ENCODE assay signal across 24 cellular contexts in genomic region chr1:28803662-28804061, GRCh38. TPM values are rescaled to one million over a fixed set of nuclear protein-coding genes. Genes with fewer than 3 reads are reported as not detected.
DNase-seq lines count a peak whose midpoint lies in the region; ATAC-seq, FAIRE-seq and TF ChIP-seq lines count a peak whose summit lies in the region.
"Had no signal": no experiment of that assay in that cellular context is flagged by ENCODE, and none has a peak within 500 bp of the region (broad histone marks: within the 10 kb centered on the region; RNA-seq: fewer than 3 reads in every experiment).

No MANE protein-coding gene starts in this region.

- no peak for ATAC-seq in natural killer cell treated with Interleukin-12 subunit alpha and Interleukin-12 subunit beta and Interleukin-15 and Interleukin-18, amount 100 ng/mL, for 72 hours
- ATAC-seq in natural killer cell = no peak
- ATAC-seq in GM23338 = no peak
- ATAC-seq: A549, GM12878 had no signal

- H3K56ac ChIP-seq in H1 (replicated peaks; ENCODE audit: insufficient read length, low read depth, low read length) = no peak overlapping the region

- TF ChIP-seq EP300 in H1 (IDR thresholded peaks at IDR 0.05; ENCODE audit: borderline replicate concordance in 1 of 2, low read depth in 2 of 2, low read length in 2 of 2) = no peak

- peak overlapping the region; percentile 93; the same call in 1 of the 2 replicates for H2BK20ac ChIP-seq in H1 (ENCODE audit: low read length)

- no peaks in the 10 kb centered on the region for H3K36me3 ChIP-seq in H1 (ENCODE audit: control insufficient read depth in 2 of 4, insufficient read depth in 4 of 4, low read length in 3 of 4)
- no peaks in the 10 kb centered on the region for H3K36me3 ChIP-seq in neuronal stem cell (replicated peaks in 1 of 2; ENCODE audit: control insufficient read depth in 2 of 2, insufficient read depth in 2 of 2, low read length in 2 of 2)
- H3K36me3 ChIP-seq in GM23338 (ENCODE audit: insufficient read depth) = no peaks in the 10 kb centered on the region
- H3K36me3 ChIP-seq: BE2C; BLaER1 treated with 17β-estradiol and CSF1 and Interleukin-3, amounts not matched to agents 10 nM and 100 nM; HAP-1 had no signal

- H2AK5ac ChIP-seq in H1 (ENCODE audit: low read depth, low read length) = no peak overlapping the region
- no peak overlapping the region for H2AK5ac ChIP-seq in neuronal stem cell (ENCODE audit: low read depth, low read length)

- H3F3A ChIP-seq in GM23338 (replicated peaks; ENCODE audit: low read depth) = no peaks in the 10 kb centered on the region

- H3K9me3 ChIP-seq in H1 (ENCODE audit: insufficient read depth in 2 of 2, low read depth in 1 of 2, low read length in 1 of 2) = peaks cover 0 to 2% of the 10 kb centered on the region in 2 experiments; a peak in 2 of 4 replicates
- peaks cover 0 to 2% of the 10 kb centered on the region in 2 donors for H3K9me3 ChIP-seq in neuronal stem cell (replicated peaks in 1 of 2; ENCODE audit: control insufficient read depth in 2 of 2, insufficient read depth in 1 of 2, low read depth in 1 of 2, low read length in 2 of 2)
- H3K9me3 ChIP-seq: A549, BE2C, HAP-1 had no signal

- H3K79me2 ChIP-seq in H1 (ENCODE audit: control insufficient read depth in 1 of 2, insufficient read depth in 2 of 2, low read length in 2 of 2) = no peaks in the 10 kb centered on the region
- H3K79me2 ChIP-seq in GM23338 (replicated peaks; ENCODE audit: insufficient read depth) = no peaks in the 10 kb centered on the region

- H3K27me3 ChIP-seq in H1 (replicated peaks in 1 of 4; ENCODE audit: control insufficient read depth in 3 of 4, extremely low read depth in 1 of 4, insufficient read depth in 3 of 4, low read length in 3 of 4) (no peaks in the 10 kb centered on the region), neuronal stem cell (ENCODE audit: control insufficient read depth in 3 of 3, insufficient read depth in 3 of 3, low read depth in 1 of 3, low read length in 3 of 3) (peaks cover 0 to 2% (median 0%) of the 10 kb centered on the region in 3 experiments), GM23338 (ENCODE audit: insufficient read depth) (no peaks in the 10 kb centered on the region)
- H3K27me3 ChIP-seq: BE2C had no signal

- H3K18ac ChIP-seq in H1 (ENCODE audit: extremely low read depth, low read length) (peak overlapping the region; percentile 51; the same call in 1 of the 2 replicates), neuronal stem cell (ENCODE audit: low read length) (no peak overlapping the region)

- H2AFZ ChIP-seq in H1 (ENCODE audit: low read length) (no peak overlapping the region), neuronal stem cell (ENCODE audit: low read length) (peak overlapping the region; percentile 42), GM23338 (no peak overlapping the region)

- no peaks in the 10 kb centered on the region for H3K9me3 Mint-ChIP-seq in natural killer cell treated with Interleukin-12 subunit alpha and Interleukin-12 subunit beta and Interleukin-15 and Interleukin-18, amount 100 ng/mL, for 72 hours
- H3K9me3 Mint-ChIP-seq in natural killer cell (no peaks in the 10 kb centered on the region), GM23338 (peaks cover 8% of the 10 kb centered on the region; the same call in 2 of the 3 replicates)
- H3K9me3 Mint-ChIP-seq in activated CD4-positive, alpha-beta memory T cell treated with anti-CD3 and anti-CD28 coated beads for 36 hours = no peaks in the 10 kb centered on the region
- H3K9me3 Mint-ChIP-seq: CD4-positive, alpha-beta T cell; HFFc6 had no signal

- H3K79me1 ChIP-seq in H1 (ENCODE audit: low read depth, low read length) (no peaks in the 10 kb centered on the region), neuronal stem cell (ENCODE audit: low read depth, low read length) (no peaks in the 10 kb centered on the region)

- no peaks in the 10 kb centered on the region for H4K20me1 ChIP-seq in H1 (replicated peaks in 1 of 2; ENCODE audit: control insufficient read depth in 1 of 2, insufficient read depth in 2 of 2, low read length in 2 of 2)
- no peaks in the 10 kb centered on the region for H4K20me1 ChIP-seq in GM23338 (replicated peaks; ENCODE audit: insufficient read depth)
- H4K20me1 ChIP-seq: BLaER1 treated with 17β-estradiol and CSF1 and Interleukin-3, amounts not matched to agents 10 nM and 100 nM had no signal

- no peak overlapping the region for H3K23ac ChIP-seq in H1 (ENCODE audit: insufficient read length)
- H3K23ac ChIP-seq in neuronal stem cell (ENCODE audit: low read depth, low read length, poor library complexity) = no peak overlapping the region

- H3K36me3 Mint-ChIP-seq in natural killer cell treated with Interleukin-12 subunit alpha and Interleukin-12 subunit beta and Interleukin-15 and Interleukin-18, amount 100 ng/mL, for 72 hours = no peaks in the 10 kb centered on the region
- H3K36me3 Mint-ChIP-seq in natural killer cell (no peaks in the 10 kb centered on the region), GM23338 (ENCODE audit: low read depth) (no peaks in the 10 kb centered on the region)
- H3K36me3 Mint-ChIP-seq in activated CD4-positive, alpha-beta memory T cell treated with anti-CD3 and anti-CD28 coated beads for 36 hours = no peaks in the 10 kb centered on the region
- H3K36me3 Mint-ChIP-seq: CD14-positive monocyte; CD8-positive, alpha-beta memory T cell had no signal

- H3K27me3 Mint-ChIP-seq in natural killer cell treated with Interleukin-12 subunit alpha and Interleukin-12 subunit beta and Interleukin-15 and Interleukin-18, amount 100 ng/mL, for 72 hours = peaks cover 5 to 7% of the 10 kb centered on the region in 2 donors
- peaks cover 0 to 10% of the 10 kb centered on the region in 2 donors for H3K27me3 Mint-ChIP-seq in natural killer cell (ENCODE audit: low read depth in 2 of 2)
- H3K27me3 Mint-ChIP-seq in GM23338 (ENCODE audit: insufficient read depth, low read depth, poor library complexity) = peaks cover 18% of the 10 kb centered on the region
- peaks cover 1% of the 10 kb centered on the region for H3K27me3 Mint-ChIP-seq in activated CD4-positive, alpha-beta memory T cell treated with anti-CD3 and anti-CD28 coated beads for 36 hours
- H3K27me3 Mint-ChIP-seq: CD4-positive, alpha-beta T cell had no signal

- H3K4me2 ChIP-seq in H1 (ENCODE audit: insufficient read depth in 1 of 2, low read depth in 2 of 2, low read length in 2 of 2) (no peak overlapping the region), neuronal stem cell (ENCODE audit: insufficient read depth, low read length, poor library complexity, severe bottlenecking) (no peak overlapping the region), GM23338 (no peak overlapping the region)
- H3K4me2 ChIP-seq: A549 had no signal

- no peak overlapping the region for H4K5ac ChIP-seq in H1 (ENCODE audit: insufficient read length, low read depth, low read length)

- POLR2A ChIA-PET in H1 (lab: Charles Lee; ENCODE audit: partially characterized antibody) = interaction anchor here (1.6 kb wide), 1 partner anchor 13 kb away, joined by 4 read pairs; no protein-coding TSS in a partner anchor
- POLR2A ChIA-PET in activated CD4-positive, alpha-beta memory T cell treated with anti-CD3 and anti-CD28 coated beads for 36 hours (lab: Charles Lee) = no interaction called here

- no peak overlapping the region for H3K27ac ChIP-seq in H1 (ENCODE audit: low read depth, low read length)
- H3K27ac ChIP-seq in neuronal stem cell (replicated peaks; ENCODE audit: low read length) = no peak overlapping the region
- no peak overlapping the region for H3K27ac ChIP-seq in GM23338 (ENCODE audit: low read depth)
- H3K27ac ChIP-seq: A549; BLaER1 treated with 17β-estradiol and CSF1 and Interleukin-3, amounts not matched to agents 10 nM and 100 nM had no signal

- H3K4me1 ChIP-seq in H1 (replicated peaks in 1 of 4; ENCODE audit: control insufficient read depth in 3 of 4, insufficient read depth in 4 of 4, low read length in 3 of 4) (peaks cover 0 to 3% (median 0%) of the 10 kb centered on the region in 4 experiments; a peak in 4 of 7 replicates), neuronal stem cell (ENCODE audit: control insufficient read depth in 2 of 2, insufficient read depth in 1 of 2, low read depth in 1 of 2, low read length in 2 of 2) (peaks cover 8 to 18% of the 10 kb centered on the region in 2 donors), GM23338 (ENCODE audit: insufficient read depth) (peaks cover 19% of the 10 kb centered on the region; the same call in 1 of the 2 replicates)
- H3K4me1 ChIP-seq: A549, BE2C, HAP-1 had no signal

- TF ChIP-seq CTCF in natural killer cell (IDR thresholded peaks at IDR 0.05) = no peak
- TF ChIP-seq CTCF in H1 (IDR thresholded peaks at IDR 0.05; ENCODE audit: control extremely low read depth in 1 of 3, insufficient read depth in 1 of 3, low read depth in 1 of 3, low read length in 3 of 3) = no peak
- TF ChIP-seq CTCF in GM23338 (conservative IDR thresholded peaks at IDR 0.05; ENCODE audit: low read depth in 2 of 2) = no peak

- H3K4ac ChIP-seq in H1 (replicated peaks; ENCODE audit: insufficient read length, low read depth, low read length) (peak overlapping the region; percentile 27), neuronal stem cell (ENCODE audit: low read length) (no peak overlapping the region)

- TF ChIP-seq POLR2A in H1 (IDR thresholded peaks at IDR 0.05; ENCODE audit: control extremely low read depth in 1 of 2, low read depth in 2 of 2, low read length in 2 of 2) = no peak

- CTCF ChIA-PET in H1 (lab: Charles Lee; ENCODE audit: partially characterized antibody) = interaction anchor here (1.6 to 2.6 kb wide), 4 partner anchors 11 to 73 kb away, joined by 5 to 16 read pairs (median 6); no protein-coding TSS in a partner anchor
- CTCF ChIA-PET in activated CD4-positive, alpha-beta memory T cell treated with anti-CD3 and anti-CD28 coated beads for 36 hours (lab: Charles Lee) = interaction anchor here (1.2 kb wide), 1 partner anchor 73 kb away, joined by 3 read pairs; no protein-coding TSS in a partner anchor

- H2BK12ac ChIP-seq in H1 (ENCODE audit: low read depth, low read length) = peak overlapping the region; percentile 81; the same call in 1 of the 2 replicates
- no peak overlapping the region for H2BK12ac ChIP-seq in neuronal stem cell (ENCODE audit: low read length)

- no peak overlapping the region for H3K27ac Mint-ChIP-seq in natural killer cell treated with Interleukin-12 subunit alpha and Interleukin-12 subunit beta and Interleukin-15 and Interleukin-18, amount 100 ng/mL, for 72 hours
- no peak overlapping the region for H3K27ac Mint-ChIP-seq in natural killer cell
- H3K27ac Mint-ChIP-seq in GM23338 = no peak overlapping the region
- H3K27ac Mint-ChIP-seq in activated CD4-positive, alpha-beta memory T cell treated with anti-CD3 and anti-CD28 coated beads for 36 hours = no peak overlapping the region
- H3K27ac Mint-ChIP-seq: CD14-positive monocyte; CD4-positive, alpha-beta T cell; CD8-positive, alpha-beta memory T cell; HFFc6 had no signal

- H2BK120ac ChIP-seq in H1 (replicated peaks; ENCODE audit: low read depth, low read length) (peak overlapping the region; percentile 30), neuronal stem cell (ENCODE audit: low read depth, low read length) (no peak overlapping the region)

- H3K4me3 Mint-ChIP-seq in natural killer cell treated with Interleukin-12 subunit alpha and Interleukin-12 subunit beta and Interleukin-15 and Interleukin-18, amount 100 ng/mL, for 72 hours = no peak overlapping the region
- H3K4me3 Mint-ChIP-seq in natural killer cell (no peak overlapping the region), GM23338 (no peak overlapping the region)
- no peak overlapping the region for H3K4me3 Mint-ChIP-seq in activated CD4-positive, alpha-beta memory T cell treated with anti-CD3 and anti-CD28 coated beads for 36 hours
- H3K4me3 Mint-ChIP-seq: CD14-positive monocyte; CD4-positive, alpha-beta T cell; CD8-positive, alpha-beta memory T cell; HFFc6 had no signal

- H4K91ac ChIP-seq in H1 (replicated peaks; ENCODE audit: insufficient read length, low read length) = peak overlapping the region; percentile 13
- H4K91ac ChIP-seq in neuronal stem cell (ENCODE audit: low read depth, low read length, poor library complexity) = no peak overlapping the region

- no peak for TF ChIP-seq RAD21 in H1 (IDR thresholded peaks at IDR 0.05 in 1 of 2, conservative IDR thresholded peaks at IDR 0.05 in 1 of 2; ENCODE audit: low read depth in 2 of 2, low read length in 2 of 2)

- intact Hi-C loops in natural killer cell (cut with micrococcal nuclease) = no loop called here
- intact Hi-C loops in activated CD4-positive, alpha-beta memory T cell treated with anti-CD3 and anti-CD28 coated beads for 36 hours (cut with micrococcal nuclease) = no loop called here

- no peak overlapping the region for H3K4me3 ChIP-seq in H1 (ENCODE audit: extremely low read depth in 1 of 4, insufficient read depth in 2 of 4, low read depth in 3 of 4, low read length in 4 of 4)
- H3K4me3 ChIP-seq in neuronal stem cell (ENCODE audit: low read length in 2 of 2) = no peak overlapping the region
- H3K4me3 ChIP-seq in GM23338 = no peak overlapping the region
- H3K4me3 ChIP-seq: A549; BLaER1 treated with 17β-estradiol and CSF1 and Interleukin-3, amounts not matched to agents 10 nM and 100 nM; GM12878; HAP-1 had no signal

- FAIRE-seq in H1 (lab: Jason Lieb, UNC) = no peak
- FAIRE-seq: A549, D721Med, GM12878 had no signal

- no peaks in the 10 kb centered on the region for H3K4me1 Mint-ChIP-seq in natural killer cell treated with Interleukin-12 subunit alpha and Interleukin-12 subunit beta and Interleukin-15 and Interleukin-18, amount 100 ng/mL, for 72 hours (ENCODE audit: low read depth in 2 of 2)
- no peaks in the 10 kb centered on the region for H3K4me1 Mint-ChIP-seq in natural killer cell
- H3K4me1 Mint-ChIP-seq in GM23338 = peaks cover 16% of the 10 kb centered on the region
- no peaks in the 10 kb centered on the region for H3K4me1 Mint-ChIP-seq in activated CD4-positive, alpha-beta memory T cell treated with anti-CD3 and anti-CD28 coated beads for 36 hours (ENCODE audit: low read depth)
- H3K4me1 Mint-ChIP-seq: CD14-positive monocyte; CD8-positive, alpha-beta memory T cell had no signal

- H3K14ac ChIP-seq in H1 (ENCODE audit: insufficient read length) = no peak overlapping the region
- H3K14ac ChIP-seq in neuronal stem cell (ENCODE audit: low read length) = no peak overlapping the region

- 95% methylated on average over 3 of the region's 3 CpGs; no CpG with 5 or more reads in 1 of the 2 experiments for WGBS in H1 (ENCODE audit: extremely low coverage in 1 of 2, insufficient coverage in 1 of 2, insufficient read length in 1 of 2, insufficient replicate concordance in 2 of 2, low coverage in 1 of 2, low lambda C conversion rate in 2 of 2, missing lambda C conversion rate in 1 of 2), 2 experiments
- no CpG with 5 or more reads among the region's 3 CpGs for WGBS in neuronal stem cell (ENCODE audit: extremely low coverage in 2 of 2, insufficient read length in 2 of 2, insufficient replicate concordance in 1 of 2), 2 donors

- H3K23me2 ChIP-seq in H1 (ENCODE audit: low read depth, low read length) = no peaks in the 10 kb centered on the region

- H4K8ac ChIP-seq in H1 (ENCODE audit: extremely low read depth, insufficient read depth, low read length) = no peak overlapping the region
- no peak overlapping the region for H4K8ac ChIP-seq in neuronal stem cell (ENCODE audit: low read depth, low read length)

- H3K9me2 ChIP-seq in GM23338 (ENCODE audit: insufficient read depth) = no peaks in the 10 kb centered on the region

- H3K9ac ChIP-seq in H1 (replicated peaks in 1 of 4; ENCODE audit: extremely low read depth in 1 of 4, low read depth in 3 of 4, low read length in 3 of 4) (no peak overlapping the region), neuronal stem cell (ENCODE audit: low read depth, low read length, poor library complexity) (no peak overlapping the region)
- H3K9ac ChIP-seq: BLaER1 treated with 17β-estradiol and CSF1 and Interleukin-3, amounts not matched to agents 10 nM and 100 nM had no signal

- H2BK15ac ChIP-seq in H1 (ENCODE audit: low read length) = peak overlapping the region; percentile 65; the same call in 1 of the 2 replicates
- H2BK15ac ChIP-seq in neuronal stem cell (ENCODE audit: low read length) = no peak overlapping the region

- DNase-seq in natural killer cell treated with Interleukin-12 subunit alpha and Interleukin-12 subunit beta and Interleukin-15 and Interleukin-18, amount 100 ng/mL, for 72 hours (ENCODE audit: low spot score) = peak; percentile 28
- DNase-seq in natural killer cell (no peak), H1 (ENCODE audit: low read depth in 1 of 2, low spot score in 2 of 2) (no peak), neuronal stem cell (ENCODE audit: low spot score) (no peak), GM23338 (ENCODE audit: low spot score) (no peak), cortex of kidney (lab: John Stamatoyannopoulos, UW) (no peak)
- no peak for DNase-seq in activated CD4-positive, alpha-beta memory T cell treated with anti-CD3 and anti-CD28 coated beads for 36 hours
- DNase-seq: 8988T; ACHN; AML-193; BE2C; CD4-positive, alpha-beta T cell; CD8-positive, alpha-beta memory T cell; DMS79; EL; GDM1; HFFc6 had no signal

- H2BK5ac ChIP-seq in H1 (ENCODE audit: low read depth, low read length) (peak overlapping the region; percentile 46; the same call in 1 of the 2 replicates), neuronal stem cell (ENCODE audit: low read length) (no peak overlapping the region)

RNA-seq across cellular contexts. Expression of gene OPRD1, which starts 8.3 kb away (rescaled TPM):
- not detected for total RNA-seq in natural killer cell treated with Interleukin-12 subunit alpha and Interleukin-12 subunit beta and Interleukin-15 and Interleukin-18, amount 100 ng/mL, for 72 hours
- not detected for total RNA-seq in natural killer cell
- total RNA-seq in H1 (2021; fragmentation: NEBNext Ultra II Directional; extraction: Animal tissue kit (Norgen Biotek cat#: 25700)) = 3.3 and 3.7 TPM in 2 replicates
- 2.5 and 2.6 TPM in 2 replicates for polyA plus RNA-seq in H1 (2011; rRNA removed)
- polyA plus RNA-seq in H1 (2011; cell fraction: cytosol; rRNA removed) = 1.6 TPM
- 3.5 TPM for polyA plus RNA-seq in H1 (2011; cell fraction: nucleus; rRNA removed)
- 1.6 to 1.9 TPM (median 1.7 TPM) in 4 replicates for polyA plus RNA-seq in H1 (2012, experiment 1 of 2)
- 1.0 TPM for polyA plus RNA-seq in H1 (2012, experiment 2 of 2)
- polyA plus RNA-seq in H1 (2013, experiment 1 of 2) = 1.3 TPM
- 1.5 TPM for polyA plus RNA-seq in H1 (2013, experiment 2 of 2)
- 7.7 and 9.9 TPM in 2 replicates for polyA minus RNA-seq in H1 (2011; rRNA and poly(A)+ RNA removed)
- polyA minus RNA-seq in H1 (2011; cell fraction: cytosol; rRNA and poly(A)+ RNA removed) = 2.9 TPM
- 2.4 TPM for polyA minus RNA-seq in H1 (2011; cell fraction: nucleus; rRNA and poly(A)+ RNA removed)
- 0.33 TPM for polyA plus RNA-seq in neuronal stem cell (2013, experiment 1 of 2)
- 0.42 TPM for polyA plus RNA-seq in neuronal stem cell (2013, experiment 2 of 2)
- 2.3 and 3.6 TPM in 2 replicates for total RNA-seq in GM23338 (2014; rRNA removed; shearing (Covaris generic))
- polyA plus RNA-seq in GM23338 (2016; fragmentation: Nextera tagmentation; extraction: Ambion mirVana) = 0.55 and 1.3 TPM in 2 replicates
- total RNA-seq in activated CD4-positive, alpha-beta memory T cell treated with anti-CD3 and anti-CD28 coated beads for 36 hours = not detected
- total RNA-seq: CD4-positive, alpha-beta T cell; CD8-positive, alpha-beta memory T cell; GM12878; H4; HFFc6 had no signal
- polyA plus RNA-seq: A549, CD14-positive monocyte had no signal
